Comparison of ENCODE assay signal across 13 cellular contexts in the genomic region with DNA sequence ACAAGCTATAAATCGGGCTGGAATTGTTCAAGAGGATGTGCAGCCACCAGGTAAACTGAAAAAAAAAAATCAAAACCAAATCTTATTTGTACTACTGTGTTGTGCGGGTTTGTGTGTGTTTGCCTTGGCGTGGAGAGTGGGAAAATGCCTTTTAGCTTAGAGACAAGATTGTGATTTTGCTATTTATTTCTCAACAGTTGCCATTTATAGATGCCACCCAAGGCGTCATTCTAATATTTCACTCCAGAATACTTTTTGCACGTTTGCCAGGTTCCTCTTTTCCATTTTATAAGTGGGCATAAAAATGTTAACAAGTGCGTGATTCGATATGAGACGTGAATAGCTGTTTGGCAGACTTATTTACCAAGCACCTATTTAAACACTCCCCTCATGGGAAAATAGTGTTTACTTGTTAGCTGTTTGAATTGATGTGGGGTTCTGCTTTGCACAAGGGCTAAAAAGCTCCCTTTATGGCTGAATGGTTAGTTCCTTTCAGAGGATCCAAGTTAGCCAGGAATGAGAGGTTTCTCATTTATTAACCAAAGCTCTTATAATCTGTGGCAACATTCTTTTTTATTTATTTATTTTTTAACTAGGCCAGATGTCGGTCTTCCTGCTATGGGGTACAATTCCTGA. TPM values are rescaled to one million over a fixed set of nuclear protein-coding genes. Genes with fewer than 3 reads are reported as not detected.
A peak's percentile ranks its signal among the peaks of the same experiment; 100 is the strongest.
DNase-seq lines count a peak whose midpoint lies in the region; ATAC-seq and TF ChIP-seq lines count a peak whose summit lies in the region.
"Had no signal": no experiment of that assay in that cellular context is flagged by ENCODE, and none has a peak within 500 bp of the region (broad histone marks: within the 10 kb centered on the region; RNA-seq: fewer than 3 reads in every experiment).

No MANE protein-coding gene starts in this region.

- no peak overlapping the region for H2AK9ac ChIP-seq in IMR-90 (replicated peaks; ENCODE audit: low read depth, low read length, poor library complexity)

- CTCF ChIA-PET in IMR-90 (lab: Yijun Ruan, JAX), result interaction anchor here (0.8 to 1.1 kb wide), 2 partner anchors 60 to 113 kb away, joined by 4 read pairs; no protein-coding TSS in a partner anchor

- no peak overlapping the region for H3K56ac ChIP-seq in IMR-90 (ENCODE audit: extremely low read depth, insufficient read depth, low read length)

- TF ChIP-seq POLR2A in IMR-90 (IDR thresholded peaks at IDR 0.05; ENCODE audit: low read depth, low read length) (no peak), spleen (IDR thresholded peaks at IDR 0.05) (no peak), testis (IDR thresholded peaks at IDR 0.05) (no peak), esophagus muscularis mucosa (IDR thresholded peaks at IDR 0.05; ENCODE audit: low read depth) (no peak)

- H3K9me3 ChIP-seq in IMR-90 (ENCODE audit: control insufficient read depth, insufficient read depth, low read length) (no peaks in the 10 kb centered on the region), spleen (no peaks in the 10 kb centered on the region), testis (no peaks in the 10 kb centered on the region), esophagus muscularis mucosa (no peaks in the 10 kb centered on the region)

- no peak overlapping the region for H3K18ac ChIP-seq in IMR-90 (ENCODE audit: low read depth, low read length)

- ATAC-seq in IMR-90 (ENCODE audit: low read depth) (peak; percentile 19; the same call in 1 of the 2 replicates), GM21825 (IDR thresholded peaks at IDR 0.05; ENCODE audit: unreplicated experiment) (no peak)
- ATAC-seq: effector memory CD8-positive, alpha-beta T cell had no signal

- dilution Hi-C loops in IMR-90 (cut with HindIII; ENCODE audit: low sequenced_read_pairs, unreplicated experiment), result no loop called here

- TF ChIP-seq CTCF in IMR-90 (conservative IDR thresholded peaks at IDR 0.05; ENCODE audit: low read depth, low read length) (no peak), spleen (IDR thresholded peaks at IDR 0.05 in 8 of 11, conservative IDR thresholded peaks at IDR 0.05 in 3 of 11) (no peak), testis (IDR thresholded peaks at IDR 0.05) (no peak), GM20000 (IDR thresholded peaks at IDR 0.05; ENCODE audit: extremely low read depth, missing control alignments) (no peak), esophagus muscularis mucosa (IDR thresholded peaks at IDR 0.05) (no peak)

- H4K5ac ChIP-seq in IMR-90 (ENCODE audit: low read depth, low read length), result no peak overlapping the region

- H3K27me3 ChIP-seq in IMR-90 (ENCODE audit: control insufficient read depth, insufficient read depth, low read length), result no peaks in the 10 kb centered on the region
- no peaks in the 10 kb centered on the region for H3K27me3 ChIP-seq in spleen (replicated peaks in 1 of 7)
- no peaks in the 10 kb centered on the region for H3K27me3 ChIP-seq in testis
- no peaks in the 10 kb centered on the region for H3K27me3 ChIP-seq in esophagus muscularis mucosa

- no peak overlapping the region for H2AK5ac ChIP-seq in IMR-90 (ENCODE audit: low read depth, low read length)

- H3K23ac ChIP-seq in IMR-90 (ENCODE audit: low read depth, low read length), result no peak overlapping the region

- H2BK20ac ChIP-seq in IMR-90 (ENCODE audit: low read depth, low read length), result no peak overlapping the region

- H3K9ac ChIP-seq in IMR-90 (ENCODE audit: low read depth, low read length), result no peak overlapping the region

- no CpG with 5 or more reads among the region's 9 CpGs for WGBS in IMR-90 (ENCODE audit: extremely low coverage in 2 of 2, insufficient read length in 1 of 2), 2 experiments
- 71 to 83% (median 75%) methylated on average over 9 of the region's 9 CpGs for WGBS in spleen, 5 donors
- WGBS in testis, 2 donors, result 80 to 85% methylated on average over 9 of the region's 9 CpGs
- 74% methylated on average over 9 of the region's 9 CpGs for WGBS in esophagus muscularis mucosa

- in situ Hi-C loops in IMR-90 (cut with MboI; ENCODE audit: low sequenced_read_pairs), result no loop called here

- H2BK5ac ChIP-seq in IMR-90 (ENCODE audit: low read depth, low read length, poor library complexity, severe bottlenecking), result no peak overlapping the region

- H3K4me1 ChIP-seq in IMR-90 (ENCODE audit: control insufficient read depth, insufficient read depth, low read length) (peaks cover 4% of the 10 kb centered on the region), spleen (peaks cover 0 to 31% (median 3%) of the 10 kb centered on the region in 6 donors), testis (no peaks in the 10 kb centered on the region), esophagus muscularis mucosa (peaks cover 0 to 14% (median 1%) of the 10 kb centered on the region in 4 donors)

- H2BK15ac ChIP-seq in IMR-90 (ENCODE audit: low read depth, low read length), result no peak overlapping the region

- POLR2A ChIA-PET in IMR-90 (lab: Charles Lee; ENCODE audit: unreplicated experiment), result no interaction called here

- BruUV-seq in IMR-90 (replicated peaks; lab: Mats Ljungman, UMichigan), result no TSS peak

- no peak for TF ChIP-seq EP300 in esophagus muscularis mucosa (IDR thresholded peaks at IDR 0.05)

- DNase-seq in IMR-90 (no peak), NCI-H2196 (lab: John Stamatoyannopoulos, UW; ENCODE audit: unreplicated experiment) (peak; percentile 69), fibroblast of gingiva (ENCODE audit: low read depth) (peak; percentile 26), spleen (no peak), testis (no peak), GM20000 (ENCODE audit: low spot score) (no peak), esophagus muscularis mucosa (ENCODE audit: extremely low spot score) (no peak)
- DNase-seq: activated CD4-positive, alpha-beta memory T cell treated with anti-CD3 and anti-CD28 coated beads, Interleukin-2, amount 10 ng/mL, durations not matched to agents 7 days and 5 days; activated naive CD8-positive, alpha-beta T cell treated with anti-CD3 and anti-CD28 coated beads, Interleukin-2, amount 10 ng/mL, durations not matched to agents 7 days and 5 days; effector memory CD8-positive, alpha-beta T cell; NCI-H446; stimulated activated CD4-positive, alpha-beta T cell treated with anti-CD3 and anti-CD28 coated beads, Interleukin-2, amount 100 ng/mL, for 48 hours had no signal

- peaks cover 0 to 8% of the 10 kb centered on the region in 2 experiments; a peak in 1 of 4 replicates for H3K79me1 ChIP-seq in IMR-90 (ENCODE audit: low read depth in 1 of 2, low read length in 2 of 2)

- H4K91ac ChIP-seq in IMR-90 (ENCODE audit: insufficient read depth, low read depth, low read length), result no peak overlapping the region

- H3K27ac ChIP-seq in IMR-90 (ENCODE audit: insufficient read depth, low read length), result 0 out of 2 replicates have a peak overlapping the region, but pooled peaks have one; percentile 15
- H3K27ac ChIP-seq in spleen, result peak overlapping the region; percentile 15 to 71 (median 53)
- H3K27ac ChIP-seq in testis, result no peak overlapping the region
- peak overlapping the region in 2 of 4 donors; percentile 18 to 40 for H3K27ac ChIP-seq in esophagus muscularis mucosa (replicated peaks in 1 of 4)

- peak overlapping the region; percentile 72 for H2AFZ ChIP-seq in IMR-90 (replicated peaks; ENCODE audit: low read length, poor library complexity)

- intact Hi-C loops in IMR-90 (cut with micrococcal nuclease), result loop anchor here (5.0 to 10.0 kb wide), 2 partner anchors 394 to 486 kb away; a partner anchor contains a TSS
- intact Hi-C loops in spleen (cut with DNase I; ENCODE audit: low total_unique reads), result no loop called here
- intact Hi-C loops in testis (cut with DNase I; ENCODE audit: low total_unique reads), result no loop called here
- intact Hi-C loops in esophagus muscularis mucosa (cut with DNase I), result no loop called here

- H3K36me3 ChIP-seq in IMR-90 (ENCODE audit: control insufficient read depth, insufficient read depth, low read length) (no peaks in the 10 kb centered on the region), spleen (peaks cover 0 to 16% (median 0%) of the 10 kb centered on the region in 6 donors), testis (ENCODE audit: low read depth, missing control alignments) (no peaks in the 10 kb centered on the region), esophagus muscularis mucosa (peaks cover 0 to 11% (median 2%) of the 10 kb centered on the region in 4 donors)

- H2BK120ac ChIP-seq in IMR-90 (ENCODE audit: low read depth, low read length), result no peak overlapping the region

- no peaks in the 10 kb centered on the region for H3K9me1 ChIP-seq in IMR-90 (ENCODE audit: insufficient read depth, low read length)

- H3K4me3 ChIP-seq in IMR-90 (ENCODE audit: insufficient read depth, low read depth, low read length) (no peak overlapping the region), spleen (no peak overlapping the region), testis (no peak overlapping the region), esophagus muscularis mucosa (no peak overlapping the region)

- peak overlapping the region in 1 of 2 experiments; percentile 2; a peak in 1 of 4 replicates for H4K8ac ChIP-seq in IMR-90 (ENCODE audit: low read depth in 2 of 2, low read length in 2 of 2)

- TF ChIP-seq RAD21 in IMR-90 (IDR thresholded peaks at IDR 0.05; ENCODE audit: low read length), result no peak

- H4K20me1 ChIP-seq in IMR-90 (ENCODE audit: insufficient read depth, low read length), result no peaks in the 10 kb centered on the region

- H3K14ac ChIP-seq in IMR-90 (replicated peaks; ENCODE audit: low read depth, low read length), result peak overlapping the region; percentile 17; the same call in 1 of the 2 replicates

- H3K4ac ChIP-seq in IMR-90 (ENCODE audit: low read depth, low read length), result no peak overlapping the region

- peak overlapping the region; percentile 83; the same call in 1 of the 2 replicates for H3K4me2 ChIP-seq in IMR-90 (ENCODE audit: low read depth, low read length)

TF ChIP-seq in IMR-90, 13 proteins besides CTCF, POLR2A, EP300 and RAD21 (continues in another document):
- no peak for TF ChIP-seq NFE2L2 (IDR thresholded peaks at IDR 0.05; ENCODE audit: low read depth, low read length)
- TF ChIP-seq, protein P1, sequence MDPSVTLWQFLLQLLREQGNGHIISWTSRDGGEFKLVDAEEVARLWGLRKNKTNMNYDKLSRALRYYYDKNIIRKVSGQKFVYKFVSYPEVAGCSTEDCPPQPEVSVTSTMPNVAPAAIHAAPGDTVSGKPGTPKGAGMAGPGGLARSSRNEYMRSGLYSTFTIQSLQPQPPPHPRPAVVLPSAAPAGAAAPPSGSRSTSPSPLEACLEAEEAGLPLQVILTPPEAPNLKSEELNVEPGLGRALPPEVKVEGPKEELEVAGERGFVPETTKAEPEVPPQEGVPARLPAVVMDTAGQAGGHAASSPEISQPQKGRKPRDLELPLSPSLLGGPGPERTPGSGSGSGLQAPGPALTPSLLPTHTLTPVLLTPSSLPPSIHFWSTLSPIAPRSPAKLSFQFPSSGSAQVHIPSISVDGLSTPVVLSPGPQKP (IDR thresholded peaks at IDR 0.05; ENCODE audit: borderline replicate concordance, low read depth, low read length), result no peak

RNA-seq across cellular contexts. Expression of a gene that starts 14.4 kb away (rescaled TPM):
- total RNA-seq in IMR-90 (2012; rRNA removed) (13.6 and 24.4 TPM in 2 replicates), spleen (10 to 100 TPM; 15.7 to 25.9 (median 20.2) TPM), testis (10 to 100 TPM; 31.3 to 38.3 TPM), esophagus muscularis mucosa (10 to 100 TPM; 24.0 to 33.2 (median 26.9) TPM)
- polyA plus RNA-seq in IMR-90 (2012; rRNA removed) (20.5 and 23.1 TPM in 2 replicates), spleen (10 to 100 TPM; 39.7 to 61.0 (median 45.8) TPM), testis (ENCODE audit: insufficient read depth, low read depth, low replicate concordance) (46.1 TPM)
- polyA plus RNA-seq in IMR-90 (2012; cell fraction: cytosol; rRNA removed), result 6.7 and 13.7 TPM in 2 replicates
- polyA plus RNA-seq in IMR-90 (2012; cell fraction: nucleus; rRNA removed; ENCODE audit: low replicate concordance), result 2.5 and 9.9 TPM in 2 replicates

Comparison
In these comparisons a context has a peak if more than half of its experiments do, and no peak if none do; other contexts are left out.
1. DNase-seq: peak in NCI-H2196 (single experiment) and fibroblast of gingiva (single experiment); none in IMR-90 (single experiment), spleen (single experiment), testis (single experiment), GM20000 (single experiment) and esophagus muscularis mucosa (single experiment).
2. H3K27ac ChIP-seq: peak in IMR-90 (single experiment) and spleen (8 of 8); none in testis (0 of 2).